In the genomic region with DNA sequence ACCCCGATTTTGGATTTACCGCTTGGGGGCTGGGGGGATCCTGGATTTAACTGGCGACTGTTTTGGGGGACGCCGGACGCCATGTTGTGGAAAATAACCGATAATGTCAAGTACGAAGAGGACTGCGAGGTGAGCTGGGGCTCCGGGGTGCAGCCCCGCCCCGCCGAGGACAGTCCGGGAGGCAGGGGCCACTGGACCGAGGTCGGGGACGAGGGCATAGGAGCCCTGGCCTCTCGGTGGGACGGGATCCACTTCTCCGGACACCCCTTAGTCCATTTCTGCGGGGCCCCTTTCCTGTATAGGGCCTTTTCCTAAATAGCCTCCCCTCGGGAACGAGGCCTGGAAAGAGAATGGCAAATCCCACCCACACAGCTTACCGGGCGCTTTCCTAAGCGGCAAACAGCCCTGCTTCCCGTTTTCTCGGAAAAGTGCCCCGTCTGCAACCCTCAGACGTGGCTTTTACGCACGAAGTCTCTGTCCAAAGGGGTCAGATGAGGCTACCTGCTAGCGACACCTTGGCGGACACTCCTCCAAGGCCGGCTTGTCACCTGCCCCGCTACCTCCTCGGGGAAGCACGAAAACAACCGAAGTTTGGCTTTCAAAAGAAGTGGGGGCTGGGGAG, we compare ENCODE assay signal across 9 cellular contexts. TPM values are rescaled to one million over a fixed set of nuclear protein-coding genes. Genes with fewer than 3 reads are reported as not detected.
DNase-seq lines count a peak whose midpoint lies in the region; ATAC-seq, FAIRE-seq and TF ChIP-seq lines count a peak whose summit lies in the region.
"Had no signal": no experiment of that assay in that cellular context is flagged by ENCODE, and none has a peak within 500 bp of the region (broad histone marks: within the 10 kb centered on the region; RNA-seq: fewer than 3 reads in every experiment).

No MANE protein-coding gene starts in this region.

- H3K79me2 ChIP-seq in H1 (ENCODE audit: control insufficient read depth in 1 of 2, insufficient read depth in 2 of 2, low read length in 2 of 2), result peaks cover 0 to 2% of the 10 kb centered on the region in 2 experiments; a peak in 1 of 4 replicates

- H2AK5ac ChIP-seq in H1 (ENCODE audit: low read depth, low read length), result no peak overlapping the region

- H3K14ac ChIP-seq in H1 (ENCODE audit: insufficient read length), result no peak overlapping the region

- H2BK5ac ChIP-seq in H1 (ENCODE audit: low read depth, low read length), result no peak overlapping the region; the same call in 1 of the 2 replicates

- H2BK15ac ChIP-seq in H1 (ENCODE audit: low read length), result peak overlapping the region; percentile 61; the same call in 1 of the 2 replicates

- no peak for TF ChIP-seq POLR2A in H1 (IDR thresholded peaks at IDR 0.05; ENCODE audit: control extremely low read depth in 1 of 2, low read depth in 2 of 2, low read length in 2 of 2)

- H3K27me3 Mint-ChIP-seq in osteocyte (ENCODE audit: unreplicated experiment), result no peaks in the 10 kb centered on the region

- DNase-seq in H1 (ENCODE audit: low read depth in 1 of 2, low spot score in 2 of 2), result no peak
- peak; percentile 85 for DNase-seq in osteocyte (ENCODE audit: extremely low spot score, unreplicated experiment)
- no peak for DNase-seq in substantia nigra (lab: John Stamatoyannopoulos, UW)
- no peak for DNase-seq in stimulated activated CD4-positive, alpha-beta T cell treated with anti-CD3 and anti-CD28 coated beads, Interleukin-2, amount 100 ng/mL, for 24 hours
- DNase-seq in H4 (ENCODE audit: low spot score), result no peak
- DNase-seq: activated T-cell treated with anti-CD3 and anti-CD28 coated beads, Interleukin-2, amount 50 U/mL, for 1 hour had no signal

- peak overlapping the region; percentile 48 for H3K18ac ChIP-seq in H1 (ENCODE audit: extremely low read depth, low read length)

- no peak overlapping the region for H4K91ac ChIP-seq in H1 (replicated peaks; ENCODE audit: insufficient read length, low read length)

- TF ChIP-seq CTCF in C4-2B (conservative IDR thresholded peaks at IDR 0.05) (no peak), H1 (IDR thresholded peaks at IDR 0.05; ENCODE audit: control extremely low read depth in 1 of 3, insufficient read depth in 1 of 3, low read depth in 1 of 3, low read length in 3 of 3) (no peak), osteocyte (IDR thresholded peaks at IDR 0.05) (no peak)

- TF ChIP-seq EP300 in Ishikawa (IDR thresholded peaks at IDR 0.05; ENCODE audit: borderline replicate concordance) (no peak), H1 (IDR thresholded peaks at IDR 0.05; ENCODE audit: borderline replicate concordance in 1 of 2, low read depth in 2 of 2, low read length in 2 of 2) (no peak)

- peaks cover 55% of the 10 kb centered on the region for H3K4me1 Mint-ChIP-seq in osteocyte (ENCODE audit: unreplicated experiment)

- H4K5ac ChIP-seq in H1 (ENCODE audit: insufficient read length, low read depth, low read length), result no peak overlapping the region

- FAIRE-seq in H1 (lab: Jason Lieb, UNC), result no peak

- peaks cover 0 to 24% (median 0%) of the 10 kb centered on the region in 4 experiments; a peak in 1 of 8 replicates for H3K36me3 ChIP-seq in H1 (ENCODE audit: control insufficient read depth in 2 of 4, insufficient read depth in 4 of 4, low read length in 3 of 4)

- peak overlapping the region; percentile 32 for H4K8ac ChIP-seq in H1 (ENCODE audit: extremely low read depth, insufficient read depth, low read length)

- H3K4me1 ChIP-seq in H1 (replicated peaks in 1 of 4; ENCODE audit: control insufficient read depth in 3 of 4, insufficient read depth in 4 of 4, low read length in 3 of 4), result peaks cover 8 to 19% (median 16%) of the 10 kb centered on the region in 4 experiments

- peak overlapping the region; percentile 77 to 95 for H3K4me2 ChIP-seq in H1 (ENCODE audit: insufficient read depth in 1 of 2, low read depth in 2 of 2, low read length in 2 of 2)

- H2BK20ac ChIP-seq in H1 (ENCODE audit: low read length), result no peak overlapping the region

- H3K27ac Mint-ChIP-seq in osteocyte (ENCODE audit: unreplicated experiment), result peak overlapping the region; percentile 86

- H3K27me3 ChIP-seq in H1 (replicated peaks in 1 of 4; ENCODE audit: control insufficient read depth in 3 of 4, extremely low read depth in 1 of 4, insufficient read depth in 3 of 4, low read length in 3 of 4), result peaks cover 47 to 66% (median 56%) of the 10 kb centered on the region in 4 experiments

- no peak overlapping the region for H3K56ac ChIP-seq in H1 (replicated peaks; ENCODE audit: insufficient read length, low read depth, low read length)

- no peak for ATAC-seq in GM21825 (IDR thresholded peaks at IDR 0.05; ENCODE audit: unreplicated experiment)

- no peaks in the 10 kb centered on the region for H3K9me3 Mint-ChIP-seq in osteocyte (ENCODE audit: unreplicated experiment)

- no peak for TF ChIP-seq RAD21 in Ishikawa (IDR thresholded peaks at IDR 0.05; ENCODE audit: low read depth)
- no peak for TF ChIP-seq RAD21 in H1 (IDR thresholded peaks at IDR 0.05 in 1 of 2, conservative IDR thresholded peaks at IDR 0.05 in 1 of 2; ENCODE audit: low read depth in 2 of 2, low read length in 2 of 2)

- 2% methylated on average over 33 of the region's 39 CpGs; no CpG with 5 or more reads in 1 of the 2 experiments for WGBS in H1 (ENCODE audit: extremely low coverage in 1 of 2, insufficient coverage in 1 of 2, insufficient read length in 1 of 2, insufficient replicate concordance in 2 of 2, low coverage in 1 of 2, low lambda C conversion rate in 2 of 2, missing lambda C conversion rate in 1 of 2), 2 experiments

- H3K9ac ChIP-seq in H1 (replicated peaks in 1 of 4; ENCODE audit: extremely low read depth in 1 of 4, low read depth in 3 of 4, low read length in 3 of 4), result peak overlapping the region; percentile 23 to 57 (median 35); a peak in 4 of 7 replicates

- peak overlapping the region; percentile 92 for H3K4me3 Mint-ChIP-seq in osteocyte (ENCODE audit: unreplicated experiment)

- H2BK12ac ChIP-seq in H1 (ENCODE audit: low read depth, low read length), result peak overlapping the region; percentile 50; the same call in 1 of the 2 replicates

- peaks cover 41% of the 10 kb centered on the region for H3K23me2 ChIP-seq in H1 (ENCODE audit: low read depth, low read length)

- H3K23ac ChIP-seq in H1 (ENCODE audit: insufficient read length), result no peak overlapping the region

- H2BK120ac ChIP-seq in H1 (replicated peaks; ENCODE audit: low read depth, low read length), result no peak overlapping the region

- H3K36me3 Mint-ChIP-seq in osteocyte (ENCODE audit: unreplicated experiment), result peaks cover 29% of the 10 kb centered on the region

- POLR2A ChIA-PET in H1 (lab: Charles Lee; ENCODE audit: partially characterized antibody), result interaction anchor here (0.6 to 1.3 kb wide), 2 partner anchors 9 to 233 kb away, joined by 3 to 4 read pairs; no protein-coding TSS in a partner anchor

- H3K4me3 ChIP-seq in H1 (ENCODE audit: extremely low read depth in 1 of 4, insufficient read depth in 2 of 4, low read depth in 3 of 4, low read length in 4 of 4), result peak overlapping the region; percentile 77 to 81 (median 79)

- peak overlapping the region; percentile 92 for H3K27ac ChIP-seq in C4-2B
- no peak overlapping the region for H3K27ac ChIP-seq in H1 (ENCODE audit: low read depth, low read length)
- no peak overlapping the region for H3K27ac ChIP-seq in substantia nigra (ENCODE audit: low read depth, low read length, poor library complexity, severe bottlenecking)

- peaks cover 15 to 31% of the 10 kb centered on the region in 2 experiments for H4K20me1 ChIP-seq in H1 (replicated peaks in 1 of 2; ENCODE audit: control insufficient read depth in 1 of 2, insufficient read depth in 2 of 2, low read length in 2 of 2)

- H2AFZ ChIP-seq in H1 (ENCODE audit: low read length), result no peak overlapping the region

- no peak overlapping the region for H3K4ac ChIP-seq in H1 (replicated peaks; ENCODE audit: insufficient read length, low read depth, low read length)

- no peaks in the 10 kb centered on the region for H3K9me3 ChIP-seq in H1 (ENCODE audit: insufficient read depth in 2 of 2, low read depth in 1 of 2, low read length in 1 of 2)

- peaks cover 3% of the 10 kb centered on the region; the same call in 1 of the 2 replicates for H3K79me1 ChIP-seq in H1 (ENCODE audit: low read depth, low read length)

- CTCF ChIA-PET in H1 (lab: Charles Lee; ENCODE audit: partially characterized antibody), result interaction anchor here (0.6 to 2.3 kb wide), 44 partner anchors 9 to 443 kb away, joined by 3 to 9 read pairs (median 3); no protein-coding TSS in a partner anchor

TF ChIP-seq in Ishikawa, 13 proteins besides CTCF, POLR2A, EP300 and RAD21 (continues in another document):
- TF ChIP-seq, protein P1, sequence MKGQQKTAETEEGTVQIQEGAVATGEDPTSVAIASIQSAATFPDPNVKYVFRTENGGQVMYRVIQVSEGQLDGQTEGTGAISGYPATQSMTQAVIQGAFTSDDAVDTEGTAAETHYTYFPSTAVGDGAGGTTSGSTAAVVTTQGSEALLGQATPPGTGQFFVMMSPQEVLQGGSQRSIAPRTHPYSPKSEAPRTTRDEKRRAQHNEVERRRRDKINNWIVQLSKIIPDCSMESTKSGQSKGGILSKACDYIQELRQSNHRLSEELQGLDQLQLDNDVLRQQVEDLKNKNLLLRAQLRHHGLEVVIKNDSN (IDR thresholded peaks at IDR 0.05), result 0 out of 2 replicates have a peak, but pooled peaks have one; percentile 19
- TF ChIP-seq ZBTB7A (IDR thresholded peaks at IDR 0.05; ENCODE audit: low read depth) (0 out of 2 replicates have a peak, but pooled peaks have one; percentile 44), CREB1 (IDR thresholded peaks at IDR 0.05; ENCODE audit: low read depth) (no peak)

TF ChIP-seq in H1, 55 proteins besides CTCF, POLR2A, EP300 and RAD21 (continues in another document):
- TF ChIP-seq, protein P2, sequence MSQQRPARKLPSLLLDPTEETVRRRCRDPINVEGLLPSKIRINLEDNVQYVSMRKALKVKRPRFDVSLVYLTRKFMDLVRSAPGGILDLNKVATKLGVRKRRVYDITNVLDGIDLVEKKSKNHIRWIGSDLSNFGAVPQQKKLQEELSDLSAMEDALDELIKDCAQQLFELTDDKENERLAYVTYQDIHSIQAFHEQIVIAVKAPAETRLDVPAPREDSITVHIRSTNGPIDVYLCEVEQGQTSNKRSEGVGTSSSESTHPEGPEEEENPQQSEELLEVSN (IDR thresholded peaks at IDR 0.05), result no peak
- TF ChIP-seq MAFK (IDR thresholded peaks at IDR 0.05; ENCODE audit: low read depth, low read length) (no peak), KDM4A (IDR thresholded peaks at IDR 0.05; ENCODE audit: low read depth, low read length, severe bottlenecking) (peak; percentile 51)

RNA-seq across cellular contexts. Expression of a gene that starts 0.5 kb away (rescaled TPM):
- total RNA-seq in H1 (2021; fragmentation: NEBNext Ultra II Directional; extraction: Animal tissue kit (Norgen Biotek cat#: 25700)), result 5.6 and 5.8 TPM in 2 replicates
- 1.7 and 2.8 TPM in 2 replicates for polyA plus RNA-seq in H1 (2011; rRNA removed)
- 3.1 TPM for polyA plus RNA-seq in H1 (2011; cell fraction: cytosol; rRNA removed)
- polyA plus RNA-seq in H1 (2011; cell fraction: nucleus; rRNA removed), result 2.8 TPM
- polyA plus RNA-seq in H1 (2012, experiment 1 of 2), result 2.8 to 3.6 TPM (median 3.3 TPM) in 4 replicates
- polyA plus RNA-seq in H1 (2012, experiment 2 of 2), result 1.6 TPM
- 4.7 TPM for polyA plus RNA-seq in H1 (2013, experiment 1 of 2)
- polyA plus RNA-seq in H1 (2013, experiment 2 of 2), result 4.9 TPM
- polyA minus RNA-seq in H1 (2011; rRNA and poly(A)+ RNA removed), result 1.2 and 2.7 TPM in 2 replicates
- polyA minus RNA-seq in H1 (2011; cell fraction: cytosol; rRNA and poly(A)+ RNA removed), result 4.0 TPM
- polyA minus RNA-seq in H1 (2011; cell fraction: nucleus; rRNA and poly(A)+ RNA removed), result 2.6 TPM
- 92.9 and 97.8 TPM in 2 replicates for total RNA-seq in osteocyte
- 6.2 and 7.2 TPM in 2 replicates for total RNA-seq in H4 (2014; rRNA removed; shearing (Covaris generic))

Comparison
In these comparisons a context has a peak if more than half of its experiments do, and no peak if none do; other contexts are left out.
1. RNA of a gene that starts 0.5 kb away (total RNA-seq): 92.9 to 97.8 TPM in osteocyte; 6.2 to 7.2 TPM in H4 and 5.6 to 5.8 TPM in H1; every median in the first group is over 10 times any median in the second.